In genomic region chr10:4763960-4764428, GRCh38 we compare ENCODE assay signal across 10 cellular contexts.
A peak's percentile ranks its signal among the peaks of the same experiment; 100 is the strongest.
DNase-seq lines count a peak whose midpoint lies in the region; TF ChIP-seq lines count a peak whose summit lies in the region.
"Had no signal": no experiment of that assay in that cellular context is flagged by ENCODE, and none has a peak within 500 bp of the region (broad histone marks: within the 10 kb centered on the region; RNA-seq: fewer than 3 reads in every experiment).

No MANE protein-coding gene starts in this region.

- H3K36me3 Mint-ChIP-seq in osteocyte (ENCODE audit: unreplicated experiment) (no peaks in the 10 kb centered on the region), neural progenitor cell (no peaks in the 10 kb centered on the region)

- H3K4me3 ChIP-seq in neural progenitor cell: no peak overlapping the region
- H3K4me3 ChIP-seq: coronary artery had no signal

- H3K79me2 ChIP-seq in neural progenitor cell (ENCODE audit: low read depth): no peaks in the 10 kb centered on the region

- H3K4me3 Mint-ChIP-seq in osteocyte (ENCODE audit: unreplicated experiment) (no peak overlapping the region), neural progenitor cell (no peak overlapping the region)

- no peaks in the 10 kb centered on the region for H3K36me3 ChIP-seq in neural progenitor cell

- TF ChIP-seq CTCF in osteocyte (IDR thresholded peaks at IDR 0.05) (peak; percentile 25), neural progenitor cell (IDR thresholded peaks at IDR 0.05) (no peak)

- H3K27me3 Mint-ChIP-seq in osteocyte (ENCODE audit: unreplicated experiment): no peaks in the 10 kb centered on the region
- H3K27me3 Mint-ChIP-seq in neural progenitor cell (ENCODE audit: insufficient read depth, low read depth): peaks cover 2% of the 10 kb centered on the region

- H3K4me1 ChIP-seq in neural progenitor cell: no peaks in the 10 kb centered on the region

- H3K27ac Mint-ChIP-seq in osteocyte (ENCODE audit: unreplicated experiment) (peak overlapping the region; percentile 57), neural progenitor cell (no peak overlapping the region)

- H4K20me1 ChIP-seq in neural progenitor cell (ENCODE audit: low read depth): no peaks in the 10 kb centered on the region

- no peaks in the 10 kb centered on the region for H3K27me3 ChIP-seq in neural progenitor cell

- H3K9me3 Mint-ChIP-seq in osteocyte (ENCODE audit: unreplicated experiment): no peaks in the 10 kb centered on the region
- H3K9me3 Mint-ChIP-seq in neural progenitor cell: no peaks in the 10 kb centered on the region

- H3K4me1 Mint-ChIP-seq in osteocyte (ENCODE audit: unreplicated experiment) (peaks cover 44% of the 10 kb centered on the region), neural progenitor cell (peaks cover 10% of the 10 kb centered on the region)

- no peak overlapping the region for H3K4me2 ChIP-seq in neural progenitor cell

- no peak overlapping the region for H3K9ac ChIP-seq in neural progenitor cell

- no peaks in the 10 kb centered on the region for H3F3A ChIP-seq in neural progenitor cell (ENCODE audit: low read depth)

- DNase-seq in EL (peak; percentile 77), M059J (ENCODE audit: low read depth) (peak; percentile 75), dedifferentiated amniotic fluid mesenchymal stem cell (ENCODE audit: extremely low spot score) (peak; percentile 46), osteocyte (ENCODE audit: extremely low spot score, unreplicated experiment) (no peak), NCI-H82 (lab: John Stamatoyannopoulos, UW) (no peak), neural progenitor cell (ENCODE audit: low spot score) (no peak), NCI-H82 treated with DMSO at 0.1 percent for 48 hours (lab: John Stamatoyannopoulos, UW; ENCODE audit: unreplicated experiment) (no peak)
- DNase-seq: activated effector memory CD4-positive, alpha-beta T cell treated with Interleukin-2 at 50 U/mL for 16 hours had no signal

- no peak overlapping the region for H2AFZ ChIP-seq in neural progenitor cell (replicated peaks)

- H3K27ac ChIP-seq in neural progenitor cell: no peak overlapping the region
- H3K27ac ChIP-seq: coronary artery, VCaP had no signal

- H3K9me3 ChIP-seq in neural progenitor cell (ENCODE audit: low read depth): no peaks in the 10 kb centered on the region

Comparison
In these comparisons a context has a peak if more than half of its experiments do, and no peak if none do; other contexts are left out.
1. DNase-seq: peak in EL (single experiment), M059J (single experiment) and dedifferentiated amniotic fluid mesenchymal stem cell (single experiment); none in osteocyte (single experiment), NCI-H82 (single experiment), neural progenitor cell (single experiment) and NCI-H82 treated with DMSO at 0.1 percent for 48 hours (single experiment).